Comparison of ENCODE assay signal across 28 cellular contexts in the genomic region with DNA sequence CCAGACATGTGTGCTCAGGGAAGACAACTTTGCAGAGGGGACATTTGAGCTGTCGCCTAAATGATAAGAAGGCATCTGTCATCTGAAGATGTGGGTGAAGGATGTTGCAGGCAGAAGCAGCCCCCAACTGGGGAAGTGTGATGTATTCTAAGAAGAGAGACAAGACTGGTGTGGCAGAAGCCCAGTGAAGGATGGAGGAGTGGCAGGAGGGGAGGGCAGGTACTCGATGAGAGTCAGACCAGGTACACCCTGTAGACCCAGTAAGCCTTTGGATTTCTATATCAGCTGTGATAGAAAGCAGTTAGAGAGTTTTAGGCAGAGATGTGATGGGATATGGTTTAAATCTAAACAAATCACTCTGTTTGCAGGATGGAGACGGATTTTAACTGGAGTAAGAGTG. TPM values are rescaled to one million over a fixed set of nuclear protein-coding genes. Genes with fewer than 3 reads are reported as not detected.
"Had no signal": no experiment of that assay in that cellular context is flagged by ENCODE, and none has a peak within 500 bp of the region (broad histone marks: within the 10 kb centered on the region; RNA-seq: fewer than 3 reads in every experiment).

No MANE protein-coding gene starts in this region.

- H3K27ac ChIP-seq: colonic mucosa, foreskin keratinocyte, heart left ventricle, left lung, lower lobe of right lung had no signal

- H3K27me3 ChIP-seq: colonic mucosa, esophagus muscularis mucosa, foreskin keratinocyte, gastroesophageal sphincter, left lung had no signal

- H3K36me3 ChIP-seq: colonic mucosa, esophagus muscularis mucosa, gastroesophageal sphincter, heart left ventricle, left lung, lower lobe of right lung had no signal

- ATAC-seq: effector memory CD8-positive, alpha-beta T cell; foreskin keratinocyte; gastroesophageal sphincter; heart left ventricle; left cardiac atrium; left lung; left ventricle myocardium superior; lower lobe of right lung had no signal

- H3K4me1 ChIP-seq: colonic mucosa had no signal

- DNase-seq: cerebellar nuclear complex; colonic mucosa; cortex of kidney; effector CD8-positive, alpha-beta T cell; effector memory CD8-positive, alpha-beta T cell; foreskin keratinocyte; heart left ventricle; hypothalamus; immature natural killer cell; left cardiac atrium; left lung; left ventricle myocardium superior; lower lobe of right lung; mesendoderm; midbrain had no signal

- H3K9me3 ChIP-seq: colonic mucosa, esophagus muscularis mucosa, gastroesophageal sphincter, heart left ventricle, left lung, lower lobe of right lung had no signal

- H3K4me3 ChIP-seq: colonic mucosa, esophagus muscularis mucosa, gastroesophageal sphincter, heart left ventricle, left lung, lower lobe of right lung had no signal

RNA-seq across cellular contexts. Expression of gene SLC14A2, which starts 19.2 kb away (rescaled TPM):
- total RNA-seq: chondrocyte, colonic mucosa, dermis microvascular lymphatic vessel endothelial cell, endothelial cell of umbilical vein, fibroblast of villous mesenchyme, foreskin keratinocyte, frontal cortex, kidney epithelial cell, left ventricle myocardium superior, lower leg skin, lower lobe of right lung, lung microvascular endothelial cell, mononuclear cell, mucosa of gallbladder had no signal
- polyA plus RNA-seq: foreskin keratinocyte, keratinocyte had no signal
